Comparison of ENCODE assay signal across 15 cellular contexts in genomic region chr22:50460942-50461341, GRCh38. TPM values are rescaled to one million over a fixed set of nuclear protein-coding genes. Genes with fewer than 3 reads are reported as not detected.
"Had no signal": no experiment of that assay in that cellular context is flagged by ENCODE, and none has a peak within 500 bp of the region (broad histone marks: within the 10 kb centered on the region; RNA-seq: fewer than 3 reads in every experiment).

No MANE protein-coding gene starts in this region.

- H3K27ac ChIP-seq: sigmoid colon, thoracic aorta had no signal

- ATAC-seq: SK-N-SH treated with all-trans-retinoic acid at 6 μM for 48 hours, WTC11 had no signal

- H3K4me1 ChIP-seq: sigmoid colon had no signal

- DNase-seq: activated CD4-positive, alpha-beta T cell treated with anti-CD3 and anti-CD28 coated beads for 48 hours; activated CD8-positive, alpha-beta memory T cell treated with anti-CD3 and anti-CD28 coated beads for 24 hours; central memory CD4-positive, alpha-beta T cell; cortex of kidney; effector CD8-positive, alpha-beta T cell; immature natural killer cell; nephron progenitor cell; sigmoid colon; stimulated activated CD4-positive, alpha-beta T cell treated with anti-CD3 and anti-CD28 coated beads, Interleukin-4, amount 100 ng/mL, for 1 hour; stimulated activated CD8-positive, alpha-beta memory T cell treated with anti-CD3 and anti-CD28 coated beads, Interleukin-4, amount 100 ng/mL, for 48 hours had no signal

- H3K9me3 ChIP-seq: sigmoid colon, thoracic aorta had no signal

- H3K27me3 ChIP-seq: sigmoid colon had no signal

- H3K4me3 ChIP-seq: sigmoid colon, thoracic aorta had no signal

RNA-seq across cellular contexts. Expression of gene ADM2, which starts 20.4 kb away (rescaled TPM):
- total RNA-seq: sigmoid colon had no signal

RNA-seq across cellular contexts. Expression of gene MIOX, which starts 25.7 kb away (rescaled TPM):
- total RNA-seq: activated T-helper 2 cell treated with anti-CD3 and anti-CD28 coated beads, Interferon-gamma antibody, Interleukin-2, Interleukin-4, amounts not matched to agents 10 μg/mL and 5 μg/mL and 100 μg/mL, durations not matched to agents 14 hours and 24 hours and 36 hours; omental fat pad; sigmoid colon; thoracic aorta had no signal
